30 cellular contexts compared by ENCODE assay signal in genomic region chr22:33576205-33576604, GRCh38.
"Had no signal": no experiment of that assay in that cellular context is flagged by ENCODE, and none has a peak within 500 bp of the region (broad histone marks: within the 10 kb centered on the region; RNA-seq: fewer than 3 reads in every experiment).

No MANE protein-coding gene starts in this region.

- FAIRE-seq: astrocyte, endothelial cell of umbilical vein, small intestine had no signal

- ATAC-seq: activated CD8-positive, alpha-beta T cell treated with anti-CD3 and anti-CD28 coated beads for 36 hours; activated T-cell treated with anti-CD3 and anti-CD28 coated beads, Interleukin-2, amount 50 U/mL, for 4 hours; activated T-helper 17 cell treated with anti-CD3 and anti-CD28 coated beads, Interleukin-2, amount 50 U/mL, for 72 hours; effector memory CD8-positive, alpha-beta T cell; heart left ventricle; mucosa of descending colon; T-helper 17 cell; upper lobe of right lung had no signal

- H3K9me3 Mint-ChIP-seq: activated CD4-positive, alpha-beta T cell treated with anti-CD3 and anti-CD28 coated beads, Interleukin-2, amount 10 ng/mL, durations not matched to agents 7 days and 5 days; activated CD8-positive, alpha-beta T cell treated with anti-CD3 and anti-CD28 coated beads for 36 hours; activated T-cell treated with anti-CD3 and anti-CD28 coated beads, Interleukin-2, amount 50 U/mL, for 4 hours; activated T-helper 17 cell treated with anti-CD3 and anti-CD28 coated beads, Interleukin-2, amount 50 U/mL, for 72 hours had no signal

- H3K27me3 Mint-ChIP-seq: activated T-helper 17 cell treated with anti-CD3 and anti-CD28 coated beads, Interleukin-2, amount 50 U/mL, for 72 hours; effector memory CD8-positive, alpha-beta T cell; T-helper 17 cell had no signal

- H3K27ac ChIP-seq: brain microvascular endothelial cell, coronary artery, dorsolateral prefrontal cortex, heart left ventricle, left ventricle myocardium inferior, ovary, prostate gland, sigmoid colon, suprapubic skin, tibial artery, upper lobe of right lung had no signal

- H3K27ac Mint-ChIP-seq: activated CD4-positive, alpha-beta T cell treated with anti-CD3 and anti-CD28 coated beads, Interleukin-2, amount 10 ng/mL, durations not matched to agents 7 days and 5 days; activated CD8-positive, alpha-beta T cell treated with anti-CD3 and anti-CD28 coated beads for 36 hours; activated T-helper 17 cell treated with anti-CD3 and anti-CD28 coated beads, Interleukin-2, amount 50 U/mL, for 72 hours; effector memory CD8-positive, alpha-beta T cell; T-helper 17 cell had no signal

- H3K27me3 ChIP-seq: brain microvascular endothelial cell, dorsolateral prefrontal cortex, heart left ventricle, ovary, sigmoid colon, suprapubic skin, tibial artery, upper lobe of right lung had no signal

- H3K4me1 ChIP-seq: prostate gland, tibial artery had no signal

- H3K4me1 Mint-ChIP-seq: activated CD4-positive, alpha-beta T cell treated with anti-CD3 and anti-CD28 coated beads, Interleukin-2, amount 10 ng/mL, durations not matched to agents 7 days and 5 days; activated T-helper 17 cell treated with anti-CD3 and anti-CD28 coated beads, Interleukin-2, amount 50 U/mL, for 72 hours; T-helper 17 cell had no signal

- DNase-seq: activated CD4-positive, alpha-beta T cell treated with anti-CD3 and anti-CD28 coated beads for 1 hour; activated CD4-positive, alpha-beta T cell treated with anti-CD3 and anti-CD28 coated beads, Interleukin-2, amount 10 ng/mL, durations not matched to agents 7 days and 5 days; activated CD8-positive, alpha-beta T cell treated with anti-CD3 and anti-CD28 coated beads for 36 hours; activated gamma-delta T cell treated with Interleukin-2 at 50 U/mL for 16 hours; activated naive CD4-positive, alpha-beta T cell treated with anti-CD3 and anti-CD28 coated beads, Interleukin-2, amount 50 U/mL, for 16 hours; activated T-cell treated with anti-CD3 and anti-CD28 coated beads, Interleukin-2, amount 50 U/mL, for 4 hours; amniotic stem cell; brain microvascular endothelial cell; dorsolateral prefrontal cortex; effector memory CD8-positive, alpha-beta T cell; heart left ventricle; left ventricle myocardium inferior; mucosa of descending colon; ovary; sigmoid colon; small intestine; stimulated activated CD4-positive, alpha-beta T cell treated with anti-CD3 and anti-CD28 coated beads, Interleukin-1b, Interleukin-23, amount 100 ng/mL, for 48 hours; stimulated activated CD4-positive, alpha-beta T cell treated with anti-CD3 and anti-CD28 coated beads, Interleukin-4, amount 100 ng/mL, for 4 hours; stimulated activated CD8-positive, alpha-beta memory T cell treated with anti-CD3 and anti-CD28 coated beads, Interleukin-4, amount 100 ng/mL, for 48 hours; stimulated activated naive CD4-positive, alpha-beta T cell; T-helper 17 cell; T1000; tibial artery; upper lobe of right lung had no signal

- H3K4me3 Mint-ChIP-seq: activated CD4-positive, alpha-beta T cell treated with anti-CD3 and anti-CD28 coated beads, Interleukin-2, amount 10 ng/mL, durations not matched to agents 7 days and 5 days; activated CD8-positive, alpha-beta T cell treated with anti-CD3 and anti-CD28 coated beads for 36 hours; activated T-cell treated with anti-CD3 and anti-CD28 coated beads, Interleukin-2, amount 50 U/mL, for 4 hours; activated T-helper 17 cell treated with anti-CD3 and anti-CD28 coated beads, Interleukin-2, amount 50 U/mL, for 72 hours; effector memory CD8-positive, alpha-beta T cell; T-helper 17 cell had no signal
